Comparison of ENCODE assay signal across 8 cellular contexts in the genomic region with DNA sequence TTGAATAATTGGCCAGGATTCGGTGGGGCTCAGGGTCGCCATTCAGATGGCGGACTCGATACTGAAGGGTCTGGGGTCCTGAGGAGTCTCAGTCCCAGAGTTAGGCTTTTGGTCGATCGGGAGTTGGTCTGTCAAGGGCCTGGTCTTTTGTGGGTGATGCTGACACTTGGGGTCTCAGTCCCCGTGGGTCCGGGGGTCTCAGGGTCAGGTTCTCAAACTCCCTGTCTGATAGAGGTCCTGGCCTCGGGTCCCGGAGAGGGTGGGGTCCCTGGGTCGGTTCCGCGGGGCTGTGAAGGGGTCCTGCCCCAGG. TPM values are rescaled to one million over a fixed set of nuclear protein-coding genes. Genes with fewer than 3 reads are reported as not detected.
DNase-seq lines count a peak whose midpoint lies in the region; ATAC-seq and TF ChIP-seq lines count a peak whose summit lies in the region.

No MANE protein-coding gene starts in this region.

- H3K9ac ChIP-seq in colonic mucosa (ENCODE audit: low read depth in 2 of 2, low read length in 2 of 2) = peak overlapping the region; percentile 93 to 99

- peak overlapping the region in 1 of 3 donors; percentile 84 for H3K27ac Mint-ChIP-seq in IgD-negative memory B cell
- peak overlapping the region in 9 of 10 donors; percentile 71 to 94 (median 91) for H3K27ac Mint-ChIP-seq in naive thymus-derived CD8-positive, alpha-beta T cell

- POLR2A ChIA-PET in naive thymus-derived CD8-positive, alpha-beta T cell (lab: Charles Lee) = interaction anchor here (0.9 kb wide), 1 partner anchor 31 kb away, joined by 3 read pairs; a partner anchor contains a TSS

- H3K4me1 ChIP-seq in colonic mucosa = peaks cover 19% of the 10 kb centered on the region

- peaks cover 4% of the 10 kb centered on the region for H3K36me3 Mint-ChIP-seq in IgD-negative memory B cell
- peaks cover 0 to 47% (median 11%) of the 10 kb centered on the region in 3 donors for H3K36me3 Mint-ChIP-seq in naive thymus-derived CD8-positive, alpha-beta T cell

- no peaks in the 10 kb centered on the region for H3K27me3 Mint-ChIP-seq in IgD-negative memory B cell
- no peaks in the 10 kb centered on the region for H3K27me3 Mint-ChIP-seq in naive thymus-derived CD8-positive, alpha-beta T cell

- H3K4me3 ChIP-seq in AG09309 (ENCODE audit: control insufficient read depth, low read depth, low read length) = peak overlapping the region; percentile 86
- H3K4me3 ChIP-seq in colonic mucosa = peak overlapping the region; percentile 80

- intact Hi-C loops in colonic mucosa (cut with DNase I) = loop anchor here (10.0 kb wide), 1 partner anchor 230 kb away; a partner anchor contains a TSS

- no peak for TF ChIP-seq CTCF in AG09309 (IDR thresholded peaks at IDR 0.05; ENCODE audit: control insufficient read depth, insufficient read depth, low read depth, low read length, missing control alignments)
- TF ChIP-seq CTCF in colonic mucosa (IDR thresholded peaks at IDR 0.05) = no peak

- peaks cover 3 to 28% (median 22%) of the 10 kb centered on the region in 3 donors for H3K4me1 Mint-ChIP-seq in IgD-negative memory B cell
- peaks cover 24 to 39% (median 33%) of the 10 kb centered on the region in 4 donors for H3K4me1 Mint-ChIP-seq in naive thymus-derived CD8-positive, alpha-beta T cell

- ATAC-seq in naive thymus-derived CD8-positive, alpha-beta T cell = no peak

- peak overlapping the region; percentile 86 for H3K27ac ChIP-seq in colonic mucosa

- no peaks in the 10 kb centered on the region for H3K9me3 ChIP-seq in colonic mucosa

- H3K27me3 ChIP-seq in colonic mucosa = no peaks in the 10 kb centered on the region

- DNase-seq in AG09309 (ENCODE audit: low read depth) (no peak), colonic mucosa (no peak), MV-4-11 (lab: John Stamatoyannopoulos, UW) (no peak), HUDEP-2 (lab: John Stamatoyannopoulos, UW; ENCODE audit: unreplicated experiment in 76 of 76) (no peak), DMS79 treated with DMSO at 0.1 percent for 48 hours (lab: John Stamatoyannopoulos, UW) (no peak)
- DNase-seq in naive thymus-derived CD8-positive, alpha-beta T cell = no peak
- DNase-seq in effector CD8-positive, alpha-beta T cell (lab: John Stamatoyannopoulos, UW) = no peak

- H3K4me3 Mint-ChIP-seq in IgD-negative memory B cell = peak overlapping the region; percentile 84 to 98 (median 91)
- peak overlapping the region; percentile 87 to 98 (median 93) for H3K4me3 Mint-ChIP-seq in naive thymus-derived CD8-positive, alpha-beta T cell

- H3K36me3 ChIP-seq in colonic mucosa = peaks cover 10% of the 10 kb centered on the region

- H3K9me3 Mint-ChIP-seq in IgD-negative memory B cell = no peaks in the 10 kb centered on the region
- no peaks in the 10 kb centered on the region for H3K9me3 Mint-ChIP-seq in naive thymus-derived CD8-positive, alpha-beta T cell

RNA-seq across cellular contexts. Expression of a gene that starts 0.5 kb away (rescaled TPM):
- polyA plus RNA-seq in IgD-negative memory B cell = 17.2 TPM
- 10 to 100 TPM; 24.3 to 29.7 TPM for total RNA-seq in colonic mucosa
- 10 to 100 TPM; 18.1 to 18.7 TPM for total RNA-seq in naive thymus-derived CD8-positive, alpha-beta T cell
- 10 to 100 TPM in 1 of 3 donors, 1 to 10 TPM in 2; 8.1 to 14.2 (median 8.5) TPM for polyA plus RNA-seq in naive thymus-derived CD8-positive, alpha-beta T cell

RNA-seq across cellular contexts. Expression of a gene that starts 22.6 kb away (rescaled TPM):
- polyA plus RNA-seq in IgD-negative memory B cell = 0.59 TPM
- 1 to 10 TPM; 1.3 to 2.0 TPM for total RNA-seq in colonic mucosa
- 1 to 10 TPM; 7.1 to 7.9 TPM for total RNA-seq in naive thymus-derived CD8-positive, alpha-beta T cell
- polyA plus RNA-seq in naive thymus-derived CD8-positive, alpha-beta T cell = under 1 TPM; 0.21 to 0.60 (median 0.42) TPM

RNA-seq across cellular contexts. Expression of a gene that starts 31.8 kb away (rescaled TPM):
- 43.4 TPM for polyA plus RNA-seq in IgD-negative memory B cell
- total RNA-seq in colonic mucosa = 100 to 1,000 TPM; 101 to 134 TPM
- 10 to 100 TPM; 88.1 to 91.5 TPM for total RNA-seq in naive thymus-derived CD8-positive, alpha-beta T cell
- 10 to 100 TPM; 46.4 to 58.8 (median 51.4) TPM for polyA plus RNA-seq in naive thymus-derived CD8-positive, alpha-beta T cell

RNA-seq across cellular contexts. Expression of a gene that starts 50.0 kb away (rescaled TPM):
- 1.4 TPM for polyA plus RNA-seq in IgD-negative memory B cell
- total RNA-seq in colonic mucosa = 100 to 1,000 TPM in 1 of 2 donors, 10 to 100 TPM in 1; 94.9 to 112 TPM
- 10 to 100 TPM; 28.6 to 30.6 TPM for total RNA-seq in naive thymus-derived CD8-positive, alpha-beta T cell
- 1 to 10 TPM; 3.0 to 3.7 (median 3.5) TPM for polyA plus RNA-seq in naive thymus-derived CD8-positive, alpha-beta T cell
